Comparison of ENCODE assay signal across 23 cellular contexts in genomic region chr6:138142806-138143205, GRCh38. TPM values are rescaled to one million over a fixed set of nuclear protein-coding genes. Genes with fewer than 3 reads are reported as not detected.
DNase-seq lines count a peak whose midpoint lies in the region; ATAC-seq and TF ChIP-seq lines count a peak whose summit lies in the region.
"Had no signal": no experiment of that assay in that cellular context is flagged by ENCODE, and none has a peak within 500 bp of the region (broad histone marks: within the 10 kb centered on the region; RNA-seq: fewer than 3 reads in every experiment).

No MANE protein-coding gene starts in this region.

- no peak for TF ChIP-seq POLR2A in IMR-90 (IDR thresholded peaks at IDR 0.05; ENCODE audit: low read depth, low read length)

- no peaks in the 10 kb centered on the region for H3F3A ChIP-seq in GM23338 (replicated peaks; ENCODE audit: low read depth)

- H3K4me3 Mint-ChIP-seq in GM23338 = no peak overlapping the region
- no peak overlapping the region for H3K4me3 Mint-ChIP-seq in CD8-positive, alpha-beta T cell
- H3K4me3 Mint-ChIP-seq: CD14-positive monocyte; CD4-positive, alpha-beta memory T cell; CD4-positive, CD25-positive, alpha-beta regulatory T cell had no signal

- 50% methylated on average over 1 of the region's 4 CpGs; no CpG with 5 or more reads in 1 of the 2 experiments for WGBS in IMR-90 (ENCODE audit: extremely low coverage in 2 of 2, insufficient read length in 1 of 2), 2 experiments

- H3K9me3 Mint-ChIP-seq in GM23338 = no peaks in the 10 kb centered on the region
- H3K9me3 Mint-ChIP-seq in CD8-positive, alpha-beta T cell = no peaks in the 10 kb centered on the region

- DNase-seq in GM23338 (ENCODE audit: low spot score) (no peak), IMR-90 (no peak), NCI-H2227 treated with DMSO at 0.1 percent for 48 hours (lab: John Stamatoyannopoulos, UW) (no peak)
- DNase-seq in CD8-positive, alpha-beta T cell = no peak
- DNase-seq: 8988T; ACHN; BE2C; C1 segment of cervical spinal cord; Caco-2; Calu3; CD4-positive, alpha-beta memory T cell; CD4-positive, CD25-positive, alpha-beta regulatory T cell; DMS 273 treated with DMSO at 0.1 percent for 48 hours; DMS153; DMS53; DMS79; DND-41; EL; GDM1 had no signal

- no peaks in the 10 kb centered on the region for H3K36me3 Mint-ChIP-seq in GM23338 (ENCODE audit: low read depth)
- no peaks in the 10 kb centered on the region for H3K36me3 Mint-ChIP-seq in CD8-positive, alpha-beta T cell
- H3K36me3 Mint-ChIP-seq: CD14-positive monocyte; CD4-positive, alpha-beta memory T cell; CD4-positive, CD25-positive, alpha-beta regulatory T cell had no signal

- no peak overlapping the region for H4K91ac ChIP-seq in IMR-90 (ENCODE audit: insufficient read depth, low read depth, low read length)

- H2BK20ac ChIP-seq in IMR-90 (ENCODE audit: low read depth, low read length) = no peak overlapping the region

- no peaks in the 10 kb centered on the region for H3K9me3 ChIP-seq in IMR-90 (ENCODE audit: control insufficient read depth, insufficient read depth, low read length)
- no peaks in the 10 kb centered on the region for H3K9me3 ChIP-seq in CD8-positive, alpha-beta T cell (ENCODE audit: low read length)
- H3K9me3 ChIP-seq: BE2C, Caco-2 had no signal

- no peak overlapping the region for H2BK120ac ChIP-seq in IMR-90 (ENCODE audit: low read depth, low read length)

- no peaks in the 10 kb centered on the region for H3K79me2 ChIP-seq in GM23338 (replicated peaks; ENCODE audit: insufficient read depth)

- in situ Hi-C loops in IMR-90 (cut with MboI; ENCODE audit: low sequenced_read_pairs) = no loop called here

- CTCF ChIA-PET in IMR-90 (lab: Yijun Ruan, JAX) = no interaction called here
- CTCF ChIA-PET in CD8-positive, alpha-beta T cell (lab: Charles Lee) = no interaction called here

- H3K9ac ChIP-seq in IMR-90 (ENCODE audit: low read depth, low read length) = no peak overlapping the region
- H3K9ac ChIP-seq: BLaER1 had no signal

- H2AK5ac ChIP-seq in IMR-90 (ENCODE audit: low read depth, low read length) = no peak overlapping the region

- no peaks in the 10 kb centered on the region for H3K4me1 ChIP-seq in GM23338 (ENCODE audit: insufficient read depth)
- no peaks in the 10 kb centered on the region for H3K4me1 ChIP-seq in IMR-90 (ENCODE audit: control insufficient read depth, insufficient read depth, low read length)
- no peaks in the 10 kb centered on the region for H3K4me1 ChIP-seq in CD8-positive, alpha-beta T cell (ENCODE audit: insufficient read depth, low read length)
- H3K4me1 ChIP-seq: BE2C, BLaER1, Caco-2 had no signal

- H3K4me3 ChIP-seq in GM23338 (no peak overlapping the region), IMR-90 (ENCODE audit: insufficient read depth, low read depth, low read length) (no peak overlapping the region)
- H3K4me3 ChIP-seq in CD8-positive, alpha-beta T cell (ENCODE audit: low read depth, low read length) = no peak overlapping the region
- H3K4me3 ChIP-seq: BLaER1, GM12878 had no signal

- H4K8ac ChIP-seq in IMR-90 (ENCODE audit: low read depth in 2 of 2, low read length in 2 of 2) = no peak overlapping the region

- 0 out of 3 replicates have a peak, but pooled peaks cover under 1% of the 10 kb centered on the region for H3K4me1 Mint-ChIP-seq in GM23338
- H3K4me1 Mint-ChIP-seq in CD8-positive, alpha-beta T cell (ENCODE audit: low read depth) = no peaks in the 10 kb centered on the region
- H3K4me1 Mint-ChIP-seq: CD4-positive, alpha-beta memory T cell; CD4-positive, CD25-positive, alpha-beta regulatory T cell had no signal

- no peak overlapping the region for H3K56ac ChIP-seq in IMR-90 (ENCODE audit: extremely low read depth, insufficient read depth, low read length)

- H3K4me2 ChIP-seq in GM23338 (no peak overlapping the region), IMR-90 (ENCODE audit: low read depth, low read length) (no peak overlapping the region)
- H3K4me2 ChIP-seq: BLaER1 had no signal

- H2AFZ ChIP-seq in GM23338 (0 out of 2 replicates have a peak overlapping the region, but pooled peaks have one; percentile 47), IMR-90 (replicated peaks; ENCODE audit: low read length, poor library complexity) (no peak overlapping the region)

- H3K18ac ChIP-seq in IMR-90 (ENCODE audit: low read depth, low read length) = no peak overlapping the region

- TF ChIP-seq RAD21 in IMR-90 (IDR thresholded peaks at IDR 0.05; ENCODE audit: low read length) = no peak

- intact Hi-C loops in IMR-90 (cut with micrococcal nuclease) = no loop called here
- intact Hi-C loops in CD8-positive, alpha-beta T cell (cut with DNase I, micrococcal nuclease) = no loop called here

- ATAC-seq in GM23338 (no peak), IMR-90 (ENCODE audit: low read depth) (no peak)
- ATAC-seq in CD8-positive, alpha-beta T cell = no peak
- ATAC-seq: GM12878 had no signal

- H3K27ac ChIP-seq in GM23338 (ENCODE audit: low read depth) (no peak overlapping the region), IMR-90 (ENCODE audit: insufficient read depth, low read length) (no peak overlapping the region)
- no peak overlapping the region for H3K27ac ChIP-seq in CD8-positive, alpha-beta T cell (ENCODE audit: low read depth, low read length)
- H3K27ac ChIP-seq: BLaER1 had no signal

- H3K9me1 ChIP-seq in IMR-90 (ENCODE audit: insufficient read depth, low read length) = no peaks in the 10 kb centered on the region

- H3K9me2 ChIP-seq in GM23338 (ENCODE audit: insufficient read depth) = no peaks in the 10 kb centered on the region

- no peak overlapping the region for H3K4ac ChIP-seq in IMR-90 (ENCODE audit: low read depth, low read length)

- peaks cover 3% of the 10 kb centered on the region for H3K27me3 Mint-ChIP-seq in GM23338 (ENCODE audit: insufficient read depth, low read depth, poor library complexity)
- peaks cover 37% of the 10 kb centered on the region for H3K27me3 Mint-ChIP-seq in CD8-positive, alpha-beta T cell (ENCODE audit: low read depth)

- H2BK5ac ChIP-seq in IMR-90 (ENCODE audit: low read depth, low read length, poor library complexity, severe bottlenecking) = no peak overlapping the region

- no peak overlapping the region for H4K5ac ChIP-seq in IMR-90 (ENCODE audit: low read depth, low read length)

- H2BK15ac ChIP-seq in IMR-90 (ENCODE audit: low read depth, low read length) = no peak overlapping the region

- no peak overlapping the region for H3K14ac ChIP-seq in IMR-90 (replicated peaks; ENCODE audit: low read depth, low read length)

- H3K36me3 ChIP-seq in GM23338 (ENCODE audit: insufficient read depth) (no peaks in the 10 kb centered on the region), IMR-90 (ENCODE audit: control insufficient read depth, insufficient read depth, low read length) (no peaks in the 10 kb centered on the region)
- H3K36me3 ChIP-seq in CD8-positive, alpha-beta T cell (ENCODE audit: insufficient read depth, low read length) = no peaks in the 10 kb centered on the region
- H3K36me3 ChIP-seq: BE2C, BLaER1 had no signal

- no peak for TF ChIP-seq CTCF in GM23338 (conservative IDR thresholded peaks at IDR 0.05; ENCODE audit: low read depth in 2 of 2)
- TF ChIP-seq CTCF in IMR-90 (conservative IDR thresholded peaks at IDR 0.05; ENCODE audit: low read depth, low read length) = no peak
- no peak for TF ChIP-seq CTCF in CD8-positive, alpha-beta T cell (IDR thresholded peaks at IDR 0.05)

- H3K27me3 ChIP-seq in GM23338 (ENCODE audit: insufficient read depth) (no peaks in the 10 kb centered on the region), IMR-90 (ENCODE audit: control insufficient read depth, insufficient read depth, low read length) (peaks cover 13% of the 10 kb centered on the region)
- no peaks in the 10 kb centered on the region for H3K27me3 ChIP-seq in CD8-positive, alpha-beta T cell (ENCODE audit: insufficient read depth, low read length)
- H3K27me3 ChIP-seq: BE2C, BLaER1 had no signal

- no peak overlapping the region for H3K23ac ChIP-seq in IMR-90 (ENCODE audit: low read depth, low read length)

- H4K20me1 ChIP-seq in GM23338 (replicated peaks; ENCODE audit: insufficient read depth) (no peaks in the 10 kb centered on the region), IMR-90 (ENCODE audit: insufficient read depth, low read length) (no peaks in the 10 kb centered on the region)
- H4K20me1 ChIP-seq: BLaER1 had no signal

- H3K27ac Mint-ChIP-seq in GM23338 = no peak overlapping the region
- no peak overlapping the region for H3K27ac Mint-ChIP-seq in CD8-positive, alpha-beta T cell
- H3K27ac Mint-ChIP-seq: CD14-positive monocyte; CD4-positive, alpha-beta memory T cell; CD4-positive, CD25-positive, alpha-beta regulatory T cell had no signal

- dilution Hi-C loops in IMR-90 (cut with HindIII; ENCODE audit: low sequenced_read_pairs, unreplicated experiment) = no loop called here

- POLR2A ChIA-PET in IMR-90 (lab: Charles Lee; ENCODE audit: unreplicated experiment) = no interaction called here
- POLR2A ChIA-PET in CD8-positive, alpha-beta T cell (lab: Charles Lee) = interaction anchor here (0.8 kb wide), 1 partner anchor 17 kb away, joined by 3 read pairs; no protein-coding TSS in a partner anchor

- H2AK9ac ChIP-seq in IMR-90 (replicated peaks; ENCODE audit: low read depth, low read length, poor library complexity) = no peak overlapping the region

- BruUV-seq in IMR-90 (replicated peaks; lab: Mats Ljungman, UMichigan) = no TSS peak

- H3K79me1 ChIP-seq in IMR-90 (ENCODE audit: low read depth in 1 of 2, low read length in 2 of 2) = no peaks in the 10 kb centered on the region

TF ChIP-seq in GM23338, 12 proteins besides CTCF, POLR2A, EP300 and RAD21 (continues in another document):
- TF ChIP-seq POLR2AphosphoS5 (IDR thresholded peaks at IDR 0.05; ENCODE audit: low read depth) (no peak), EZH2phosphoT487 (IDR thresholded peaks at IDR 0.05; ENCODE audit: unreplicated experiment) (no peak)

TF ChIP-seq in IMR-90, 13 proteins besides CTCF, POLR2A, EP300 and RAD21:
- TF ChIP-seq CEBPB (IDR thresholded peaks at IDR 0.05; ENCODE audit: low read depth, low read length) (peak; percentile 52; the same call in 1 of the 2 replicates), NFE2L2 (IDR thresholded peaks at IDR 0.05; ENCODE audit: low read depth, low read length) (no peak)

RNA-seq across cellular contexts. Expression of gene ARFGEF3, which starts 18.9 kb away (rescaled TPM):
- total RNA-seq in GM23338 (2014; rRNA removed; shearing (Covaris generic)) = 23.1 and 24.6 TPM in 2 replicates
- polyA plus RNA-seq in GM23338 (2016; fragmentation: Nextera tagmentation; extraction: Ambion mirVana) = 5.0 and 5.8 TPM in 2 replicates
- total RNA-seq in IMR-90 (2012; rRNA removed) = under 0.01 TPM in 2 replicates
- 0.01 and 0.02 TPM in 2 replicates for polyA plus RNA-seq in IMR-90 (2012; rRNA removed)
- polyA plus RNA-seq in IMR-90 (2012; cell fraction: cytosol; rRNA removed) = 0.01 and 0.02 TPM in 2 replicates
- polyA plus RNA-seq in IMR-90 (2012; cell fraction: nucleus; rRNA removed; ENCODE audit: low replicate concordance) = under 0.01 and 0.01 TPM in 2 replicates
- total RNA-seq in CD8-positive, alpha-beta T cell = not detected
- total RNA-seq: CD4-positive, CD25-positive, alpha-beta regulatory T cell; G401 had no signal
- polyA plus RNA-seq: CD14-positive monocyte; CD4-positive, alpha-beta memory T cell; CD4-positive, CD25-positive, alpha-beta regulatory T cell had no signal

RNA-seq across cellular contexts. Expression of gene PERP, which starts 35.6 kb away (rescaled TPM):
- 20.1 and 23.7 TPM in 2 replicates for total RNA-seq in GM23338 (2014; rRNA removed; shearing (Covaris generic))
- polyA plus RNA-seq in GM23338 (2016; fragmentation: Nextera tagmentation; extraction: Ambion mirVana) (28.1 and 28.4 TPM in 2 replicates), IMR-90 (2012; rRNA removed) (21.2 and 21.4 TPM in 2 replicates)
- 7.7 and 11.7 TPM in 2 replicates for total RNA-seq in IMR-90 (2012; rRNA removed)
- 13.5 and 26.4 TPM in 2 replicates for polyA plus RNA-seq in IMR-90 (2012; cell fraction: cytosol; rRNA removed)
- polyA plus RNA-seq in IMR-90 (2012; cell fraction: nucleus; rRNA removed; ENCODE audit: low replicate concordance) = 6.8 and 7.7 TPM in 2 replicates
- total RNA-seq in CD8-positive, alpha-beta T cell = 1 to 10 TPM; 1.6 to 1.9 TPM
- polyA plus RNA-seq: CD14-positive monocyte had no signal

Comparison
In these comparisons a context has a peak if more than half of its experiments do, and no peak if none do; other contexts are left out.
1. RNA of gene ARFGEF3, which starts 18.9 kb away (total RNA-seq): 23.1 to 24.6 TPM in GM23338; under 0.01 TPM in IMR-90 and not detected in CD8-positive, alpha-beta T cell; every median in the first group is over 10 times any median in the second.